7 cellular contexts compared by ENCODE assay signal in genomic region chr12:131071234-131071830, GRCh38.
DNase-seq lines count a peak whose midpoint lies in the region; ATAC-seq and TF ChIP-seq lines count a peak whose summit lies in the region.
"Not testable (repeated sequence)": the region's sequence is repeated elsewhere in the genome, so short reads cannot be mapped to it uniquely, and the experiment has no call there.

No MANE protein-coding gene starts in this region.

- not testable (repeated sequence) for H3K27me3 ChIP-seq in H7 (ENCODE audit: control insufficient read depth, insufficient read depth, low read length); heart left ventricle; right lobe of liver

- H3K4me3 ChIP-seq in H7 (ENCODE audit: insufficient read depth, low read depth, low read length); heart left ventricle; right lobe of liver: not testable (repeated sequence)

- not testable (repeated sequence) for H3K27me3 Mint-ChIP-seq in chondrocyte (ENCODE audit: low read depth)

- H3K4me3 Mint-ChIP-seq in chondrocyte (ENCODE audit: unreplicated experiment) = not testable (repeated sequence)

- H3K27ac Mint-ChIP-seq in chondrocyte (ENCODE audit: unreplicated experiment) = not testable (repeated sequence)

- peak; percentile 31 for DNase-seq in H7
- peak; percentile 7 for DNase-seq in activated CD8-positive, alpha-beta memory T cell treated with anti-CD3 and anti-CD28 coated beads, Interleukin-2, amount 50 U/mL, for 4 hours
- DNase-seq in chondrocyte (ENCODE audit: low spot score) = peak; percentile 87
- peak in 3 of 5 donors; percentile 2 to 18 (median 11) for DNase-seq in heart left ventricle
- DNase-seq in right lobe of liver = peak in 2 of 3 donors; percentile 18 to 45
- DNase-seq in posterior vena cava (ENCODE audit: low spot score) = peak; percentile 56
- DNase-seq in ureter (ENCODE audit: low spot score) = peak; percentile 32

- H3K27ac ChIP-seq in heart left ventricle, right lobe of liver: not testable (repeated sequence)

- not testable (repeated sequence) for ATAC-seq in heart left ventricle, right lobe of liver

- not testable (repeated sequence) for H3K36me3 Mint-ChIP-seq in chondrocyte (ENCODE audit: low read depth)

- H3K9me3 ChIP-seq in heart left ventricle, right lobe of liver: not testable (repeated sequence)

- H3K4me1 ChIP-seq in heart left ventricle = peaks cover 0 to 42% (median 21%) of the 10 kb centered on the region in 12 donors
- H3K4me1 ChIP-seq in right lobe of liver = not testable (repeated sequence)

- not testable (repeated sequence) for TF ChIP-seq POLR2A in heart left ventricle (IDR thresholded peaks at IDR 0.05); right lobe of liver (IDR thresholded peaks at IDR 0.05)

- intact Hi-C loops in heart left ventricle (cut with DNase I); right lobe of liver (cut with DNase I); posterior vena cava (cut with DNase I): not testable (repeated sequence)

- H3K36me3 ChIP-seq in H7 (replicated peaks; ENCODE audit: control insufficient read depth, insufficient read depth, low read length); heart left ventricle; right lobe of liver: not testable (repeated sequence)

- TF ChIP-seq CTCF in chondrocyte (IDR thresholded peaks at IDR 0.05); heart left ventricle (IDR thresholded peaks at IDR 0.05); right lobe of liver (IDR thresholded peaks at IDR 0.05): not testable (repeated sequence)

- H3K4me1 Mint-ChIP-seq in chondrocyte (ENCODE audit: low read depth) = not testable (repeated sequence)

- 73 to 89% (median 84%) methylated on average over 8 to 12 of the region's 12 CpGs for WGBS in heart left ventricle, 4 donors
- WGBS in right lobe of liver (ENCODE audit: insufficient coverage, low coverage, low lambda C conversion rate, missing lambda C conversion rate) = 25% methylated on average over 2 of the region's 12 CpGs

- H3K9me3 Mint-ChIP-seq in chondrocyte (ENCODE audit: low read depth) = not testable (repeated sequence)

Comparison
In these comparisons a context has a peak if more than half of its experiments do, and no peak if none do; other contexts are left out.
1. DNase-seq: peak in every context shown above with its lines; median percentile 87 in chondrocyte; 56 in posterior vena cava; 32 in ureter; 32 in right lobe of liver; 31 in H7; 11 in heart left ventricle; 7 in activated CD8-positive, alpha-beta memory T cell treated with anti-CD3 and anti-CD28 coated beads, Interleukin-2, amount 50 U/mL, for 4 hours.